ENCODE assay signal across 3 cellular contexts in genomic region chr20:25001323-25001722, GRCh38. TPM values are rescaled to one million over a fixed set of nuclear protein-coding genes. Genes with fewer than 3 reads are reported as not detected.
"Had no signal": no experiment of that assay in that cellular context is flagged by ENCODE, and none has a peak within 500 bp of the region (broad histone marks: within the 10 kb centered on the region; RNA-seq: fewer than 3 reads in every experiment).

No MANE protein-coding gene starts in this region.

RNA-seq across cellular contexts. Expression of gene CST7, which starts 52.3 kb away (rescaled TPM):
- total RNA-seq: HepG2, HT-29, IMR-90 had no signal
- polyA plus RNA-seq: HepG2, IMR-90 had no signal
